25 cellular contexts compared by ENCODE assay signal in the genomic region with DNA sequence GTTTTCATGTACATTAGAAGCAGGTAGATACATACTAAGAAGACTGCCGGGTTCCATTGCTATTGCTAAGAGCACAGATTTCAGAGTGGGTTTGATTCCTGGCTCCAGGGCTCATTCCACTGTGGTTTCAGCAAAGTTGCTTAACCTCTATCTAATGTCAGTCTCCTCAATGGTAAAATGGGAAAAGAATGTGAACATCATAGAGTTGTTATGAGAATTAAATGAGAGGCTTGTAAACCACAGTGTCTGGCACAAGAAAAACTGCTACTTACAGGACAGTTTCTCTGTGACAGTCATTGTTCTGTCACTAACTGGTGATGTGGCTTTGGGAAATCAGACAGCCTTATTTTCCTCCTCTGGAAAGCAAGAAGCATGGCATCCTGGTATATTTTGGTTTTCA. TPM values are rescaled to one million over a fixed set of nuclear protein-coding genes. Genes with fewer than 3 reads are reported as not detected.
DNase-seq lines count a peak whose midpoint lies in the region; ATAC-seq and TF ChIP-seq lines count a peak whose summit lies in the region.
"Had no signal": no experiment of that assay in that cellular context is flagged by ENCODE, and none has a peak within 500 bp of the region (broad histone marks: within the 10 kb centered on the region; RNA-seq: fewer than 3 reads in every experiment).

No MANE protein-coding gene starts in this region.

- no peak overlapping the region for H3K4me3 ChIP-seq in astrocyte of the cerebellum (ENCODE audit: low read depth, low read length)
- no peak overlapping the region for H3K4me3 ChIP-seq in fibroblast of the aortic adventitia (ENCODE audit: low read depth, low read length)
- no peak overlapping the region for H3K4me3 ChIP-seq in skeletal muscle cell (ENCODE audit: low read depth, low read length)
- H3K4me3 ChIP-seq: dorsolateral prefrontal cortex, esophagus muscularis mucosa, left ventricle myocardium inferior, prostate gland, tibial nerve had no signal

- ATAC-seq in GM19463 (IDR thresholded peaks at IDR 0.05; ENCODE audit: unreplicated experiment) = no peak
- ATAC-seq: naive thymus-derived CD4-positive, alpha-beta T cell; stimulated activated naive B cell treated with anti-CD40 and anti-IgM and Interleukin-4, amounts not matched to agents 10 μg/mL and 1 μg/mL and 100 μg/mL, for 72 hours had no signal

- peaks cover 28% of the 10 kb centered on the region for H3K27me3 Mint-ChIP-seq in progenitor cell of endocrine pancreas

- TF ChIP-seq CTCF in astrocyte of the cerebellum (IDR thresholded peaks at IDR 0.05; ENCODE audit: low read depth, low read length, missing control alignments) = no peak
- TF ChIP-seq CTCF in fibroblast of the aortic adventitia (IDR thresholded peaks at IDR 0.05; ENCODE audit: insufficient read depth, low read length) = no peak
- TF ChIP-seq CTCF in progenitor cell of endocrine pancreas (IDR thresholded peaks at IDR 0.05; ENCODE audit: unreplicated experiment) = no peak

- no peak overlapping the region for H3K27ac Mint-ChIP-seq in progenitor cell of endocrine pancreas
- H3K27ac Mint-ChIP-seq: CD14-positive monocyte; naive thymus-derived CD4-positive, alpha-beta T cell; stimulated activated naive B cell treated with anti-CD40 and anti-IgM and Interleukin-4, amounts not matched to agents 10 μg/mL and 1 μg/mL and 100 μg/mL, for 72 hours; T-helper 2 cell treated with Interferon-gamma antibody and Interleukin-4, amounts not matched to agents 5 μg/mL and 100 μg/mL, for 36 hours had no signal

- DNase-seq in H4 (ENCODE audit: low spot score) = peak; percentile 73
- DNase-seq in astrocyte of the cerebellum (ENCODE audit: low read depth) = peak; percentile 70
- DNase-seq in fibroblast of the aortic adventitia (ENCODE audit: low read depth) = peak; percentile 73
- peak; percentile 32 for DNase-seq in skeletal muscle cell (ENCODE audit: low read depth)
- DNase-seq in inferior parietal cortex (ENCODE audit: extremely low spot score) = no peak
- DNase-seq in progenitor cell of endocrine pancreas (ENCODE audit: low spot score, unreplicated experiment) = no peak
- DNase-seq in NOMO-1 treated with dmso at 0.1 percent for 144 hours (lab: John Stamatoyannopoulos, UW; ENCODE audit: unreplicated experiment) = no peak
- DNase-seq: activated CD4-positive, alpha-beta T cell treated with anti-CD3 and anti-CD28 coated beads for 1 hour; activated gamma-delta T cell; anterior cingulate cortex; DMS53; dorsolateral prefrontal cortex; left ventricle myocardium inferior; naive thymus-derived CD4-positive, alpha-beta T cell; NCI-H146; NCI-H446; SIG-M5; stimulated activated CD4-positive, alpha-beta T cell treated with anti-CD3 and anti-CD28 coated beads, Interleukin-12 subunit alpha, Interleukin-12 subunit beta, amount 100 ng/mL, for 4 hours; stimulated activated naive B cell treated with anti-CD40 and anti-IgM and Interleukin-4, amounts not matched to agents 10 μg/mL and 1 μg/mL and 100 μg/mL, for 72 hours had no signal

- peaks cover 19% of the 10 kb centered on the region for H3K4me1 Mint-ChIP-seq in progenitor cell of endocrine pancreas (ENCODE audit: low read depth)
- H3K4me1 Mint-ChIP-seq: CD14-positive monocyte; naive thymus-derived CD4-positive, alpha-beta T cell; stimulated activated naive B cell treated with anti-CD40 and anti-IgM and Interleukin-4, amounts not matched to agents 10 μg/mL and 1 μg/mL and 100 μg/mL, for 72 hours had no signal

- in situ Hi-C loops in astrocyte of the cerebellum (cut with HindIII; ENCODE audit: low sequenced_read_pairs) = no loop called here

- H3K4me3 Mint-ChIP-seq in progenitor cell of endocrine pancreas (ENCODE audit: low read depth) = no peak overlapping the region
- H3K4me3 Mint-ChIP-seq: CD14-positive monocyte; naive thymus-derived CD4-positive, alpha-beta T cell; stimulated activated naive B cell treated with anti-CD40 and anti-IgM and Interleukin-4, amounts not matched to agents 10 μg/mL and 1 μg/mL and 100 μg/mL, for 72 hours; T-helper 2 cell treated with Interferon-gamma antibody and Interleukin-4, amounts not matched to agents 5 μg/mL and 100 μg/mL, for 36 hours had no signal

- no peaks in the 10 kb centered on the region for H3K9me3 Mint-ChIP-seq in progenitor cell of endocrine pancreas (ENCODE audit: low read depth)
- H3K9me3 Mint-ChIP-seq: stimulated activated naive B cell treated with anti-CD40 and anti-IgM and Interleukin-4, amounts not matched to agents 10 μg/mL and 1 μg/mL and 100 μg/mL, for 72 hours; T-helper 2 cell treated with Interferon-gamma antibody and Interleukin-4, amounts not matched to agents 5 μg/mL and 100 μg/mL, for 36 hours had no signal

- no peaks in the 10 kb centered on the region for H3K36me3 Mint-ChIP-seq in progenitor cell of endocrine pancreas (ENCODE audit: insufficient read depth)
- H3K36me3 Mint-ChIP-seq: CD14-positive monocyte; naive thymus-derived CD4-positive, alpha-beta T cell; stimulated activated naive B cell treated with anti-CD40 and anti-IgM and Interleukin-4, amounts not matched to agents 10 μg/mL and 1 μg/mL and 100 μg/mL, for 72 hours had no signal

RNA-seq across cellular contexts. Expression of a gene that starts 10.7 kb away (rescaled TPM):
- 0.80 and 0.89 TPM in 2 replicates for total RNA-seq in H4 (2014; rRNA removed; shearing (Covaris generic))
- total RNA-seq in fibroblast of the aortic adventitia (ENCODE audit: low replicate concordance) = 4.3 and 8.0 TPM in 2 replicates
- 32.9 and 34.9 TPM in 2 replicates for total RNA-seq in progenitor cell of endocrine pancreas

Comparison
In these comparisons a context has a peak if more than half of its experiments do, and no peak if none do; other contexts are left out.
1. DNase-seq: peak in H4 (single experiment), astrocyte of the cerebellum (single experiment), fibroblast of the aortic adventitia (single experiment) and skeletal muscle cell (single experiment); none in inferior parietal cortex (single experiment), progenitor cell of endocrine pancreas (single experiment) and NOMO-1 treated with dmso at 0.1 percent for 144 hours (single experiment).